27 cellular contexts compared by ENCODE assay signal in the genomic region with DNA sequence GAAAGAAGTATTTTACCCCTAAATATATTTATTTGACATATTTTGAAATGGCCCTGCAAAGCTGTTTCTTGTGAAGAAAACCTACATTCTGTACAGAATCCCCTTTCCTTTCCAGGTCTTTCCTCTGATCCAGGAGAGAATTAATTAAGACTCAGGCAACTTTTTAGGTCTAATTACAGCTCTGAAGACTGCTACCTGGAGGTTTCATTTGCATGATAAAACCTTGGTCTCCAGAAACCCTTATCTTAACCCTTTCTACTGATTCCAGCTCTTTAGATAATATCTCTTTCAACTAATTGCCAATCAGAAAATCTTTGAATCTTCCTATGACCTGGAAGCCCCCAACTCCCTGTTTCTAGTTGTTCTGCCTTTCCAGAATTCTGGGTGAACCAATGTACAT.
"Had no signal": no experiment of that assay in that cellular context is flagged by ENCODE, and none has a peak within 500 bp of the region (broad histone marks: within the 10 kb centered on the region; RNA-seq: fewer than 3 reads in every experiment).

No MANE protein-coding gene starts in this region.

- H3K27me3 Mint-ChIP-seq: memory B cell; naive thymus-derived CD4-positive, alpha-beta T cell had no signal

- H3K27ac Mint-ChIP-seq: immature natural killer cell; memory B cell; naive thymus-derived CD4-positive, alpha-beta T cell; stimulated activated effector memory CD8-positive, alpha-beta T cell treated with anti-CD3 and anti-CD28 coated beads, Interleukin-12 subunit alpha, Interleukin-12 subunit beta, amount 100 ng/mL, for 72 hours had no signal

- DNase-seq: cerebellar nuclear complex; cortex of kidney; foreskin fibroblast; gastrocnemius medialis; head of caudate nucleus; immature natural killer cell; islet precursor cell; midbrain; naive thymus-derived CD4-positive, alpha-beta T cell; nucleus accumbens; psoas muscle; right cardiac atrium; sigmoid colon; stimulated activated CD4-positive, alpha-beta T cell treated with anti-CD3 and anti-CD28 coated beads, Interleukin-2, amount 100 ng/mL, for 24 hours; stimulated activated CD4-positive, alpha-beta T cell treated with anti-CD3 and anti-CD28 coated beads, Interleukin-4, amount 100 ng/mL, for 24 hours; stimulated activated naive CD8-positive, alpha-beta T cell treated with anti-CD3 and anti-CD28 coated beads, Interleukin-15, Interleukin-2, amounts not matched to agents 100 U/mL and 50 U/mL, for 24 hours; upper lobe of right lung; uterus had no signal

- H3K4me3 Mint-ChIP-seq: immature natural killer cell; memory B cell; naive thymus-derived CD4-positive, alpha-beta T cell; nephron; stimulated activated effector memory CD8-positive, alpha-beta T cell treated with anti-CD3 and anti-CD28 coated beads, Interleukin-12 subunit alpha, Interleukin-12 subunit beta, amount 100 ng/mL, for 72 hours had no signal

- H3K36me3 ChIP-seq: gastrocnemius medialis, sigmoid colon, thoracic aorta, tibial nerve, upper lobe of right lung, uterus had no signal

- H3K9me3 ChIP-seq: gastrocnemius medialis, sigmoid colon, thoracic aorta, tibial nerve, upper lobe of right lung, uterus had no signal

- H3K36me3 Mint-ChIP-seq: immature natural killer cell; memory B cell; naive thymus-derived CD4-positive, alpha-beta T cell; stimulated activated effector memory CD8-positive, alpha-beta T cell treated with anti-CD3 and anti-CD28 coated beads, Interleukin-12 subunit alpha, Interleukin-12 subunit beta, amount 100 ng/mL, for 72 hours had no signal

- H3K4me3 ChIP-seq: gastrocnemius medialis, lung, psoas muscle, sigmoid colon, thoracic aorta, tibial nerve, upper lobe of right lung, uterus had no signal

- H3K4me1 ChIP-seq: gastrocnemius medialis, psoas muscle, sigmoid colon, tibial nerve, upper lobe of right lung, uterus had no signal

- ATAC-seq: esophagus mucosa; gastrocnemius medialis; left lobe of liver; naive thymus-derived CD4-positive, alpha-beta T cell; psoas muscle; right cardiac atrium; stimulated activated effector memory CD8-positive, alpha-beta T cell treated with anti-CD3 and anti-CD28 coated beads, Interleukin-12 subunit alpha, Interleukin-12 subunit beta, amount 100 ng/mL, for 72 hours; stimulated activated naive CD8-positive, alpha-beta T cell treated with anti-CD3 and anti-CD28 coated beads, Interleukin-15, Interleukin-2, amounts not matched to agents 100 U/mL and 50 U/mL, for 24 hours; upper lobe of right lung had no signal

- H3K4me1 Mint-ChIP-seq: immature natural killer cell; memory B cell; naive thymus-derived CD4-positive, alpha-beta T cell; nephron; stimulated activated effector memory CD8-positive, alpha-beta T cell treated with anti-CD3 and anti-CD28 coated beads, Interleukin-12 subunit alpha, Interleukin-12 subunit beta, amount 100 ng/mL, for 72 hours had no signal

- H3K27ac ChIP-seq: epithelial cell of prostate, gastrocnemius medialis, psoas muscle, sigmoid colon, thoracic aorta, tibial nerve, upper lobe of right lung, uterus had no signal

- H3K27me3 ChIP-seq: gastrocnemius medialis, sigmoid colon, tibial nerve, upper lobe of right lung, uterus had no signal
